Comparison of ENCODE assay signal across 8 cellular contexts in the genomic region with DNA sequence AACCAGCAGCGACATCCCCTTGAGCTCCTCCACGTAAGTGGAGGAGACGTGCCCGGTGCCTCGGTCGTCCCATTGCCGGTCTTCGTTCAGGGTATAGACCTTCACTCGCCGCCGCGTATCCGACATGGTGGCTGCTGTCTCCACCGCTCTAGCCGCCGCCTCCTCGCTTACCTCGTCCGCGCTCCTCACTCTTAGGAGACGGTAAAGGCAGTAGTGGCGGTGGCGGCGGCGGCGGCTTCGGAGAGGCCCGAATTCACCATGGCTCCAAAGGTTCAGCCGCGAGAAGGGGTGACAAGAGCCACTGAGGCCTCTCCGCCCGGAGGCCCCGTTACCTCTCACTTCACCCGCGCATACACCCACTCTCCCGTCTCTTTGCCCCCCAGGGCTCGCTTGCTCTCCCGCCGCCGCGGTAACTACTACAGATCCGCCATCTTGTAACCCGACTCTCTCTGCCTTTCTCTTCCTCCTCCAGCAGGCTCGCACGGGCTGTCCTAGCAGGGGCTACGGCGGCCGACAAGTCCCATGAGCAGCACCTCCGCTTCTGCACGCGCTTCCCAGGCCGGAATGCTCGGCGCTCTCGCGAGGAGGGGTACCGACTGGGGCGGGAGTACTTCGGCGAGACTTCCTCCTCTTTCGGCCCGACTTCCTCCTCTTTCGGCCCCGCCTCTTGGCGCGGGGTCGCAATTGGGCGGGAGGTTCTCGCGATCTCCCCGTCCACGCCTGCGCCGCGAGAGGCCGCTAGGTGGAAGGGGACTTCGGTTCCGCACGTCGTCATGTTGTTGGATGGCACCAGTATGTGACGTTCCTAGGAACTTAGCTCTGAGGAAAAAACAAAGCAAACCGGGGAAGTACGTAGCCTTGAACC.
DNase-seq lines count a peak whose midpoint lies in the region; ATAC-seq lines count a peak whose summit lies in the region.

PPP4R3B (minus strand) TSS at position 463 of the 865 bp plus-strand sequence; CDS start at position 126, 337 bp downstream.

- peak within 1 kb of the TSS; percentile 99 to 100 (median 100) for H3K27ac ChIP-seq in BLaER1 treated with 17β-estradiol and CSF1 and Interleukin-3, amounts not matched to agents 10 nM and 100 nM

- peaks cover 33 to 57% (median 42%) of the 10 kb centered on the region in 11 experiments for H3K36me3 ChIP-seq in BLaER1 treated with 17β-estradiol and CSF1 and Interleukin-3, amounts not matched to agents 10 nM and 100 nM

- DNase-seq in GM19240 (ENCODE audit: insufficient read length, low spot score): peak; percentile 79
- DNase-seq in NCI-H524 treated with DMSO at 0.1 percent for 48 hours (lab: John Stamatoyannopoulos, UW): peak; percentile 92
- DNase-seq in activated CD4-positive, alpha-beta T cell treated with anti-CD3 and anti-CD28 coated beads for 48 hours: peak; percentile 99
- DNase-seq in cortex of kidney (lab: John Stamatoyannopoulos, UW): peak; percentile 90
- peak; percentile 100 for DNase-seq in left kidney (ENCODE audit: low read depth, low spot score)
- peak; percentile 96 to 98 for DNase-seq in stimulated activated CD4-positive, alpha-beta T cell treated with anti-CD3 and anti-CD28 coated beads, Interleukin-2, amount 100 ng/mL, for 24 hours

- ATAC-seq in HG03460 (IDR thresholded peaks at IDR 0.05; ENCODE audit: unreplicated experiment): peak; percentile 80

- H3K9me3 ChIP-seq in BLaER1 treated with 17β-estradiol and CSF1 and Interleukin-3, amounts not matched to agents 10 nM and 100 nM (replicated peaks in 1 of 11): no peaks in the 10 kb centered on the region

- no peaks in the 10 kb centered on the region for H3K27me3 ChIP-seq in BLaER1 treated with 17β-estradiol and CSF1 and Interleukin-3, amounts not matched to agents 10 nM and 100 nM

- peaks cover 38 to 49% (median 44%) of the 10 kb centered on the region in 10 experiments for H3K4me1 ChIP-seq in BLaER1 treated with 17β-estradiol and CSF1 and Interleukin-3, amounts not matched to agents 10 nM and 100 nM

- H4K20me1 ChIP-seq in BLaER1 treated with 17β-estradiol and CSF1 and Interleukin-3, amounts not matched to agents 10 nM and 100 nM: peaks cover 38 to 78% (median 70%) of the 10 kb centered on the region in 11 experiments

- peak within 1 kb of the TSS; percentile 91 to 100 (median 96) for H3K4me2 ChIP-seq in BLaER1 treated with 17β-estradiol and CSF1 and Interleukin-3, amounts not matched to agents 10 nM and 100 nM

- peak within 1 kb of the TSS; percentile 99 to 100 (median 100) for H3K9ac ChIP-seq in BLaER1 treated with 17β-estradiol and CSF1 and Interleukin-3, amounts not matched to agents 10 nM and 100 nM

- peak within 1 kb of the TSS; percentile 77 to 99 (median 94) for H3K4me3 ChIP-seq in BLaER1 treated with 17β-estradiol and CSF1 and Interleukin-3, amounts not matched to agents 10 nM and 100 nM

Comparison
In these comparisons a context has a peak if more than half of its experiments do, and no peak if none do; other contexts are left out.
1. Peak in every context shown above with its lines: DNase-seq, ATAC-seq, H3K4me3 ChIP-seq and H3K27ac ChIP-seq.